Comparison of ENCODE assay signal across 8 cellular contexts in genomic region chr9:107465467-107466451, GRCh38. TPM values are rescaled to one million over a fixed set of nuclear protein-coding genes. Genes with fewer than 3 reads are reported as not detected.
A peak's percentile ranks its signal among the peaks of the same experiment; 100 is the strongest.
DNase-seq lines count a peak whose midpoint lies in the region; ATAC-seq and TF ChIP-seq lines count a peak whose summit lies in the region.

No MANE protein-coding gene starts in this region.

- H3K4me2 ChIP-seq in PC-3 (ENCODE audit: low read length): peak overlapping the region; percentile 97

- peaks cover 5% of the 10 kb centered on the region for H3K4me1 Mint-ChIP-seq in dendritic cell treated with granulocyte-macrophage colony-stimulating factor and Interleukin-4, amounts not matched to agents 40 ng/mL and 50 ng/mL, for 4 days (ENCODE audit: low read depth)
- H3K4me1 Mint-ChIP-seq in stimulated activated naive B cell treated with anti-CD40 and anti-IgM and Interleukin-4, amounts not matched to agents 10 μg/mL and 1 μg/mL and 100 μg/mL, for 72 hours: peaks cover 2 to 11% of the 10 kb centered on the region in 2 donors

- peak; percentile 41 for ATAC-seq in activated CD4-positive, CD25-positive, alpha-beta regulatory T cell treated with anti-CD3 and anti-CD28 coated beads, Interleukin-2, amount 50 U/mL, for 24 hours
- peak; percentile 91 for ATAC-seq in HG02678 (IDR thresholded peaks at IDR 0.05; ENCODE audit: unreplicated experiment)
- peak; percentile 94 for ATAC-seq in PC-3
- ATAC-seq in left lobe of liver: peak; percentile 97
- ATAC-seq in stimulated activated naive B cell treated with anti-CD40 and anti-IgM and Interleukin-4, amounts not matched to agents 10 μg/mL and 1 μg/mL and 100 μg/mL, for 72 hours (replicated peaks): peak; percentile 95 to 97

- peak overlapping the region; percentile 82 for H3K9ac ChIP-seq in PC-3 (ENCODE audit: low read length)

- H3K4me3 Mint-ChIP-seq in dendritic cell treated with granulocyte-macrophage colony-stimulating factor and Interleukin-4, amounts not matched to agents 40 ng/mL and 50 ng/mL, for 4 days: peak overlapping the region; percentile 81
- H3K4me3 Mint-ChIP-seq in stimulated activated naive B cell treated with anti-CD40 and anti-IgM and Interleukin-4, amounts not matched to agents 10 μg/mL and 1 μg/mL and 100 μg/mL, for 72 hours: peak overlapping the region; percentile 77 to 81

- peak; percentile 73 for TF ChIP-seq CTCF in PC-3 (conservative IDR thresholded peaks at IDR 0.05; ENCODE audit: low read depth, low read length)

- no peaks in the 10 kb centered on the region for H3K9me3 ChIP-seq in PC-3 (ENCODE audit: low read length)

- no peaks in the 10 kb centered on the region for H4K20me1 ChIP-seq in PC-3 (ENCODE audit: low read length)

- peak overlapping the region; percentile 67 for H3K27ac Mint-ChIP-seq in dendritic cell treated with granulocyte-macrophage colony-stimulating factor and Interleukin-4, amounts not matched to agents 40 ng/mL and 50 ng/mL, for 4 days
- peak overlapping the region; percentile 39 for H3K27ac Mint-ChIP-seq in stimulated activated naive B cell treated with anti-CD40 and anti-IgM and Interleukin-4, amounts not matched to agents 10 μg/mL and 1 μg/mL and 100 μg/mL, for 72 hours

- BruUV-seq in PC-3 (replicated peaks; lab: Mats Ljungman, UMichigan): no TSS peak

- CTCF ChIA-PET in PC-3 (lab: Charles Lee): interaction anchor here (0.5 to 0.7 kb wide), 2 partner anchors 169 to 951 kb away, joined by 3 to 4 read pairs; no protein-coding TSS in a partner anchor

- H3K36me3 Mint-ChIP-seq in dendritic cell treated with granulocyte-macrophage colony-stimulating factor and Interleukin-4, amounts not matched to agents 40 ng/mL and 50 ng/mL, for 4 days (ENCODE audit: low read depth): no peaks in the 10 kb centered on the region
- H3K36me3 Mint-ChIP-seq in stimulated activated naive B cell treated with anti-CD40 and anti-IgM and Interleukin-4, amounts not matched to agents 10 μg/mL and 1 μg/mL and 100 μg/mL, for 72 hours: no peaks in the 10 kb centered on the region

- POLR2A ChIA-PET in PC-3 (lab: Charles Lee; ENCODE audit: unreplicated experiment): interaction anchor here (0.7 kb wide), 1 partner anchor 24 kb away, joined by 3 read pairs; no protein-coding TSS in a partner anchor

- no peaks in the 10 kb centered on the region for H3F3A ChIP-seq in PC-3 (ENCODE audit: low read length, unreplicated experiment)

- no peaks in the 10 kb centered on the region for H3K79me2 ChIP-seq in PC-3 (ENCODE audit: low read length)

- DNase-seq in activated CD4-positive, CD25-positive, alpha-beta regulatory T cell (lab: John Stamatoyannopoulos, UW): no peak
- peak; percentile 55 for DNase-seq in PC-3
- peak; percentile 53 for DNase-seq in left lobe of liver (ENCODE audit: low spot score)
- peak; percentile 36 for DNase-seq in stimulated activated naive B cell treated with anti-CD40 and anti-IgM and Interleukin-4, amounts not matched to agents 10 μg/mL and 1 μg/mL and 100 μg/mL, for 72 hours
- DNase-seq in Kasumi-1 (lab: John Stamatoyannopoulos, UW): no peak

- no peaks in the 10 kb centered on the region for H3K36me3 ChIP-seq in PC-3 (ENCODE audit: low read depth, low read length)

- H3K9me2 ChIP-seq in PC-3 (replicated peaks; ENCODE audit: low read length): no peaks in the 10 kb centered on the region

- H3K9me3 Mint-ChIP-seq in dendritic cell treated with granulocyte-macrophage colony-stimulating factor and Interleukin-4, amounts not matched to agents 40 ng/mL and 50 ng/mL, for 4 days: no peaks in the 10 kb centered on the region
- no peaks in the 10 kb centered on the region for H3K9me3 Mint-ChIP-seq in stimulated activated naive B cell treated with anti-CD40 and anti-IgM and Interleukin-4, amounts not matched to agents 10 μg/mL and 1 μg/mL and 100 μg/mL, for 72 hours

- no peaks in the 10 kb centered on the region for H3K27me3 ChIP-seq in PC-3 (ENCODE audit: low read length)

- H3K4me1 ChIP-seq in PC-3 (ENCODE audit: insufficient read depth, low read length): 0 out of 2 replicates have a peak, but pooled peaks cover 4% of the 10 kb centered on the region

- H3K27ac ChIP-seq in PC-3 (ENCODE audit: low read length): no peak overlapping the region

- intact Hi-C loops in PC-3 (cut with micrococcal nuclease): loop anchor here (1.0 to 5.0 kb wide), 2 partner anchors 807 to 1100 kb away; no protein-coding TSS in a partner anchor
- intact Hi-C loops in dendritic cell treated with granulocyte-macrophage colony-stimulating factor and Interleukin-4, amounts not matched to agents 40 ng/mL and 50 ng/mL, for 4 days (cut with micrococcal nuclease): loop anchor here (1.0 to 5.0 kb wide), 3 partner anchors 807 to 1295 kb away; no protein-coding TSS in a partner anchor

- peak overlapping the region; percentile 85 for H3K4me3 ChIP-seq in PC-3 (ENCODE audit: low read length)

- peaks cover 17% of the 10 kb centered on the region for H3K27me3 Mint-ChIP-seq in dendritic cell treated with granulocyte-macrophage colony-stimulating factor and Interleukin-4, amounts not matched to agents 40 ng/mL and 50 ng/mL, for 4 days
- peaks cover 42 to 77% of the 10 kb centered on the region in 2 donors for H3K27me3 Mint-ChIP-seq in stimulated activated naive B cell treated with anti-CD40 and anti-IgM and Interleukin-4, amounts not matched to agents 10 μg/mL and 1 μg/mL and 100 μg/mL, for 72 hours

- H2AFZ ChIP-seq in PC-3 (ENCODE audit: low read length): peak overlapping the region; percentile 99

RNA-seq across cellular contexts. Expression of gene KLF4, which starts 23.8 kb away (rescaled TPM):
- total RNA-seq in PC-3 (2014; rRNA removed) (38.8 and 55.1 TPM in 2 replicates), left lobe of liver (2.9 TPM)

Comparison
In these comparisons a context has a peak if more than half of its experiments do, and no peak if none do; other contexts are left out.
1. ATAC-seq: peak in every context shown above with its lines; median percentile 97 in left lobe of liver; 96 in stimulated activated naive B cell treated with anti-CD40 and anti-IgM and Interleukin-4, amounts not matched to agents 10 μg/mL and 1 μg/mL and 100 μg/mL, for 72 hours; 94 in PC-3; 91 in HG02678; 41 in activated CD4-positive, CD25-positive, alpha-beta regulatory T cell treated with anti-CD3 and anti-CD28 coated beads, Interleukin-2, amount 50 U/mL, for 24 hours.
2. DNase-seq: peak in PC-3 (single experiment), left lobe of liver (single experiment) and stimulated activated naive B cell treated with anti-CD40 and anti-IgM and Interleukin-4, amounts not matched to agents 10 μg/mL and 1 μg/mL and 100 μg/mL, for 72 hours (single experiment); none in activated CD4-positive, CD25-positive, alpha-beta regulatory T cell (0 of 4) and Kasumi-1 (0 of 2).
3. RNA of gene KLF4, which starts 23.8 kb away (total RNA-seq): 38.8 to 55.1 TPM in PC-3; 2.9 TPM in left lobe of liver (single experiment); every median in the first group is over 10 times any median in the second.